In genomic region chr17:42362245-42362961, GRCh38 we compare ENCODE assay signal across 10 cellular contexts. TPM values are rescaled to one million over a fixed set of nuclear protein-coding genes. Genes with fewer than 3 reads are reported as not detected.
DNase-seq lines count a peak whose midpoint lies in the region; ATAC-seq and TF ChIP-seq lines count a peak whose summit lies in the region.
"Had no signal": no experiment of that assay in that cellular context is flagged by ENCODE, and none has a peak within 500 bp of the region (broad histone marks: within the 10 kb centered on the region; RNA-seq: fewer than 3 reads in every experiment).

No MANE protein-coding gene starts in this region.

- no peaks in the 10 kb centered on the region for H3K27me3 ChIP-seq in right cardiac atrium (ENCODE audit: control insufficient read depth, insufficient read depth)
- no peaks in the 10 kb centered on the region for H3K27me3 ChIP-seq in tibial artery
- H3K27me3 ChIP-seq in WERI-Rb-1 (ENCODE audit: insufficient read depth, low read depth, severe bottlenecking), result peaks cover 36% of the 10 kb centered on the region

- H3K4me3 ChIP-seq in right cardiac atrium (ENCODE audit: low read length), result no peak overlapping the region
- no peak overlapping the region for H3K4me3 ChIP-seq in tibial artery
- H3K4me3 ChIP-seq in WERI-Rb-1 (ENCODE audit: low read depth, low read length), result no peak overlapping the region

- H3K4me1 Mint-ChIP-seq in activated naive CD4-positive, alpha-beta T cell treated with anti-CD3 and anti-CD28 coated beads for 36 hours (ENCODE audit: low read depth), result peaks cover 81% of the 10 kb centered on the region
- peaks cover 69% of the 10 kb centered on the region for H3K4me1 Mint-ChIP-seq in activated B cell treated with CpG ODN at 0.5 μM for 24 hours

- TF ChIP-seq CTCF in activated B cell treated with CpG ODN at 0.5 μM for 24 hours (IDR thresholded peaks at IDR 0.05) (no peak), tibial artery (IDR thresholded peaks at IDR 0.05) (no peak), WERI-Rb-1 (IDR thresholded peaks at IDR 0.05; ENCODE audit: low read depth, low read length) (no peak)

- CTCF ChIA-PET in activated naive CD4-positive, alpha-beta T cell treated with anti-CD3 and anti-CD28 coated beads for 36 hours (lab: Charles Lee), result interaction anchor here (0.7 to 1.6 kb wide), 7 partner anchors 11 to 155 kb away, joined by 3 to 6 read pairs (median 3); no protein-coding TSS in a partner anchor
- CTCF ChIA-PET in activated B cell treated with CpG ODN at 0.5 μM for 24 hours (lab: Charles Lee) (no interaction called here), HEK293T (lab: Yijun Ruan, JAX) (interaction anchor here (0.5 kb wide), 2 partner anchors 50 to 172 kb away, joined by 3 to 5 read pairs; no protein-coding TSS in a partner anchor)

- H3K9me3 Mint-ChIP-seq in activated naive CD4-positive, alpha-beta T cell treated with anti-CD3 and anti-CD28 coated beads for 36 hours, result peaks cover 3% of the 10 kb centered on the region
- H3K9me3 Mint-ChIP-seq in activated B cell treated with CpG ODN at 0.5 μM for 24 hours, result no peaks in the 10 kb centered on the region

- H3K27ac Mint-ChIP-seq in activated naive CD4-positive, alpha-beta T cell treated with anti-CD3 and anti-CD28 coated beads for 36 hours, result peak overlapping the region; percentile 79
- H3K27ac Mint-ChIP-seq in activated B cell treated with CpG ODN at 0.5 μM for 24 hours, result peak overlapping the region; percentile 65

- peaks cover 58% of the 10 kb centered on the region for H3K36me3 Mint-ChIP-seq in activated naive CD4-positive, alpha-beta T cell treated with anti-CD3 and anti-CD28 coated beads for 36 hours (ENCODE audit: low read depth)
- peaks cover 36% of the 10 kb centered on the region for H3K36me3 Mint-ChIP-seq in activated B cell treated with CpG ODN at 0.5 μM for 24 hours (ENCODE audit: low read depth)

- intact Hi-C loops in activated naive CD4-positive, alpha-beta T cell treated with anti-CD3 and anti-CD28 coated beads for 36 hours (cut with micrococcal nuclease), result loop anchor here (2.0 kb wide), 1 partner anchor 22 kb away; no protein-coding TSS in a partner anchor
- intact Hi-C loops in activated B cell treated with CpG ODN at 0.5 μM for 24 hours (cut with micrococcal nuclease) (loop anchor here (5.0 kb wide), 1 partner anchor 40 kb away; no protein-coding TSS in a partner anchor), right cardiac atrium (cut with DNase I) (no loop called here), tibial artery (cut with DNase I; ENCODE audit: low total_unique reads) (no loop called here)

- H3K9me3 ChIP-seq in right cardiac atrium (ENCODE audit: control insufficient read depth, low read length) (no peaks in the 10 kb centered on the region), tibial artery (no peaks in the 10 kb centered on the region), WERI-Rb-1 (ENCODE audit: severe bottlenecking) (no peaks in the 10 kb centered on the region)
- H3K9me3 ChIP-seq: Caco-2 had no signal

- H3K27me3 Mint-ChIP-seq in activated naive CD4-positive, alpha-beta T cell treated with anti-CD3 and anti-CD28 coated beads for 36 hours (ENCODE audit: low read depth), result no peaks in the 10 kb centered on the region
- no peaks in the 10 kb centered on the region for H3K27me3 Mint-ChIP-seq in activated B cell treated with CpG ODN at 0.5 μM for 24 hours

- DNase-seq in activated naive CD4-positive, alpha-beta T cell treated with anti-CD3 and anti-CD28 coated beads for 36 hours, result no peak
- no peak for DNase-seq in activated naive CD4-positive, alpha-beta T cell treated with anti-CD3 and anti-CD28 coated beads, Interleukin-2, amount 50 U/mL, for 16 hours
- no peak for DNase-seq in activated B cell treated with CpG ODN at 0.5 μM for 24 hours
- no peak for DNase-seq in right cardiac atrium
- DNase-seq in tibial artery, result no peak
- DNase-seq in WERI-Rb-1, result no peak
- DNase-seq in HEK293T (ENCODE audit: extremely low spot score), result no peak
- DNase-seq: Caco-2, KG1 had no signal

- H3K27ac ChIP-seq in right cardiac atrium (ENCODE audit: low read length) (peak overlapping the region; percentile 50), tibial artery (peak overlapping the region; percentile 10 to 64), WERI-Rb-1 (no peak overlapping the region)

- ATAC-seq in activated B cell treated with CpG ODN at 0.5 μM for 24 hours (ENCODE audit: low read depth), result no peak
- ATAC-seq in right cardiac atrium, result peak; percentile 8 to 56
- ATAC-seq in HG02623 (IDR thresholded peaks at IDR 0.05; ENCODE audit: unreplicated experiment), result no peak

- POLR2A ChIA-PET in activated B cell treated with CpG ODN at 0.5 μM for 24 hours (lab: Charles Lee) (interaction anchor here (0.6 to 1.5 kb wide), 3 partner anchors 26 to 156 kb away, joined by 3 to 12 read pairs (median 3); partner anchors contain the start of genes STAT3 and STAT5A), HEK293T (lab: Yijun Ruan, JAX) (interaction anchor here (1.2 kb wide), 1 partner anchor 26 kb away, joined by 4 read pairs; the partner anchor contains the start of gene STAT3)

- no peak overlapping the region for H3K4me3 Mint-ChIP-seq in activated naive CD4-positive, alpha-beta T cell treated with anti-CD3 and anti-CD28 coated beads for 36 hours
- H3K4me3 Mint-ChIP-seq in activated B cell treated with CpG ODN at 0.5 μM for 24 hours, result no peak overlapping the region

- H3K36me3 ChIP-seq in tibial artery (no peaks in the 10 kb centered on the region), WERI-Rb-1 (no peaks in the 10 kb centered on the region)

- WGBS in right cardiac atrium, result 82% methylated on average over 7 of the region's 7 CpGs

- H3K4me1 ChIP-seq in right cardiac atrium (ENCODE audit: control insufficient read depth, insufficient read depth, low read length) (peaks cover 37% of the 10 kb centered on the region), tibial artery (peaks cover 0 to 99% (median 66%) of the 10 kb centered on the region in 4 donors)

TF ChIP-seq in HEK293T, 16 proteins besides CTCF, POLR2A, EP300 and RAD21:
- no peak for TF ChIP-seq CTBP1 (IDR thresholded peaks at IDR 0.05; ENCODE audit: borderline replicate concordance)
- no peak for TF ChIP-seq ELF4 (IDR thresholded peaks at IDR 0.05)
- no peak for TF ChIP-seq SP1 (IDR thresholded peaks at IDR 0.05)
TF ChIP-seq in HEK293T: peak in this region for 0.

RNA-seq across cellular contexts. Expression of gene STAT3, which starts 25.8 kb away (rescaled TPM):
- total RNA-seq in activated naive CD4-positive, alpha-beta T cell treated with anti-CD3 and anti-CD28 coated beads for 36 hours, result 100 to 1,000 TPM; 404 to 408 TPM
- 211 and 233 TPM in 2 replicates for total RNA-seq in activated B cell treated with CpG ODN at 0.5 μM for 24 hours
- total RNA-seq in right cardiac atrium, result 100 to 1,000 TPM; 100 to 192 (median 105) TPM
- polyA plus RNA-seq in right cardiac atrium, result 46.9 TPM

Comparison
In these comparisons a context has a peak if more than half of its experiments do, and no peak if none do; other contexts are left out.
1. ATAC-seq: peak in right cardiac atrium (2 of 2); none in activated B cell treated with CpG ODN at 0.5 μM for 24 hours (single experiment) and HG02623 (single experiment).
2. intact Hi-C loops: an anchor here in activated naive CD4-positive, alpha-beta T cell treated with anti-CD3 and anti-CD28 coated beads for 36 hours (2.0 kb wide) and activated B cell treated with CpG ODN at 0.5 μM for 24 hours (5.0 kb wide); none called in right cardiac atrium and tibial artery.